In the genomic region with DNA sequence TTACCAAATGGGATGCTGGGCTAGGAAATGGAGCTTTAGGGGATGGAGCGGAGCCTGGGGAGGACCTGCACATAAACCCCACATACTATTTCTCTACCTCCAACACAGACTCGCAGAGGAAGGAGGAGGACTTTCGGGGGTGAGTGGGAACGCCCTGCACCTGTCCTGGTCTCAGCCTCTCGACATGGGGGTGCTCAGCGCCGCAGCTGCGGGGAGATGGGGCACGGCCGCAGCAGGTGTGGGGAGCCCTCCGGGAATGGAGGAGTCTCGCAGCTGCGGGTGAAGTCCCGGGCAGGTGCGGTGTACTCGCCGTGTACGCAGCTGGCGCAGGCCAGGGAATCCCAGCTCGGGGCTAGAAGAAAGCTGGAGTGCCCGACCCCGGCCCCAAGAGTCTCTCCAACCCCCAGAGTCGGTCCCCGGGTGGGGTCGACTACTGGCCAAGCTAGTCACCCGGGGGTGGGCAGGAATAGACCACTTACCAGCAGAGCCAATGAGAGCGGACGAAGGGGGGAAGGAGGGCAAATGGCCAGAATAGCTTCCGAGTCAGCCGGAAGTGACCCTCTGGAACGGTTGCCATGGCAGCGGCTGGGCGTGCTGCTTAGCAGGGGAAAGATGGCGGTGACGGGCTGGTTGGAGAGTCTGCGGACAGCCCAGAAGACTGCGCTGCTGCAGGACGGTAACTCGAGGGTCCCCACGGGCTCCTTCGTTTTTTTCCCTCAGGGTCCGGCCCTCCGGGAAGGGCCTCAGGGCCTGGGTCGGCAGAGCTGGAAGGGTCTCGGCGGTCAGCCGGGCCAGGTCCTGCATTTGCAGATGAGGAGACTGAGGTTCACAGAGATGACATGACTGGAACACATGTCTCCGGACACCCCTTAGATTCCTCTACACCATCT, we compare ENCODE assay signal across 8 cellular contexts. TPM values are rescaled to one million over a fixed set of nuclear protein-coding genes. Genes with fewer than 3 reads are reported as not detected.
A peak's percentile ranks its signal among the peaks of the same experiment; 100 is the strongest.
DNase-seq lines count a peak whose midpoint lies in the region; ATAC-seq and TF ChIP-seq lines count a peak whose summit lies in the region.

A gene (plus strand): TSS at position 597 of the 890 bp plus-strand sequence. CDS start 16 bp downstream, at position 613.
A gene (minus strand): TSS at position 533 of the 890 bp plus-strand sequence. CDS start 897 bp downstream, outside the sequence.

- H3K9me3 Mint-ChIP-seq in activated naive CD4-positive, alpha-beta T cell treated with anti-CD3 and anti-CD28 coated beads, Interleukin-2, amount 50 U/mL, for 72 hours, result no peaks in the 10 kb centered on the region

- H3K4me1 ChIP-seq in SK-N-SH (ENCODE audit: control insufficient read depth in 1 of 2, insufficient read depth in 2 of 2, low read depth in 1 of 2, low read length in 1 of 2), result peaks cover 13 to 26% of the 10 kb centered on the region in 2 experiments; a peak in 2 of 4 replicates

- peak within 1 kb of the TSS; percentile 87 for H2AFZ ChIP-seq in SK-N-SH (ENCODE audit: low read depth)

- peak within 1 kb of the TSS; percentile 90 to 92 for H3K27ac Mint-ChIP-seq in activated naive CD4-positive, alpha-beta T cell treated with anti-CD3 and anti-CD28 coated beads, Interleukin-2, amount 50 U/mL, for 72 hours

- CTCF ChIA-PET in SK-N-SH (lab: Yijun Ruan, JAX), result interaction anchor here (0.6 to 11.9 kb wide), 14 partner anchors 10 to 446 kb away, joined by 3 to 88 read pairs (median 4); no protein-coding TSS in a partner anchor

- no peak for TF ChIP-seq EP300 in SK-N-SH (IDR thresholded peaks at IDR 0.05; ENCODE audit: borderline replicate concordance in 1 of 2, low read depth in 1 of 2, low read length in 1 of 2)

- H3K9ac ChIP-seq in SK-N-SH, result peak within 1 kb of the TSS; percentile 81

- H3K27ac ChIP-seq in SK-N-SH (ENCODE audit: low read depth in 2 of 2, low read length in 1 of 2), result peak within 1 kb of the TSS; percentile 17 to 76; a peak in 2 of 4 replicates

- peak; percentile 90 for DNase-seq in GM04504 (ENCODE audit: low read depth)
- DNase-seq in HFF-Myc (ENCODE audit: extremely low read depth, low read depth), result peak; percentile 91
- peak; percentile 95 for DNase-seq in NB4 (ENCODE audit: low read depth)
- peak; percentile 97 for DNase-seq in SK-N-SH
- DNase-seq in activated naive CD4-positive, alpha-beta T cell treated with anti-CD3 and anti-CD28 coated beads, Interleukin-2, amount 50 U/mL, for 72 hours (ENCODE audit: low spot score in 2 of 2), result peak; percentile 89 to 91
- peak; percentile 94 for DNase-seq in globus pallidus (ENCODE audit: low spot score)
- peak; percentile 47 to 98 (median 90) for DNase-seq in nucleus accumbens (lab: John Stamatoyannopoulos, UW)
- DNase-seq in superior temporal gyrus (ENCODE audit: extremely low spot score), result peak; percentile 99

- POLR2A ChIA-PET in SK-N-SH (lab: Yijun Ruan, JAX), result interaction anchor here (0.6 to 1.3 kb wide), 4 partner anchors 17 to 106 kb away, joined by 3 to 4 read pairs (median 3); no protein-coding TSS in a partner anchor

- H3F3A ChIP-seq in SK-N-SH (replicated peaks; ENCODE audit: insufficient read depth), result peaks cover 3% of the 10 kb centered on the region

- ATAC-seq in activated naive CD4-positive, alpha-beta T cell treated with anti-CD3 and anti-CD28 coated beads, Interleukin-2, amount 50 U/mL, for 72 hours, result peak; percentile 97 to 99

- H3K4me3 ChIP-seq in HFF-Myc (replicated peaks; ENCODE audit: low read depth, low read length), result peak within 1 kb of the TSS; percentile 72
- peak within 1 kb of the TSS; percentile 93 for H3K4me3 ChIP-seq in NB4 (ENCODE audit: low read depth, low read length)
- H3K4me3 ChIP-seq in SK-N-SH (ENCODE audit: low read depth in 2 of 2, low read length in 1 of 2), result peak within 1 kb of the TSS; percentile 92 to 94

- no peaks in the 10 kb centered on the region for H3K9me2 ChIP-seq in SK-N-SH

- H3K4me2 ChIP-seq in SK-N-SH, result peak within 1 kb of the TSS; percentile 94

- H3K9me3 ChIP-seq in SK-N-SH, result no peaks in the 10 kb centered on the region

- H3K27me3 ChIP-seq in SK-N-SH (ENCODE audit: insufficient read depth), result no peaks in the 10 kb centered on the region

- TF ChIP-seq RAD21 in SK-N-SH (IDR thresholded peaks at IDR 0.05; ENCODE audit: low read length), result no peak

- no peaks in the 10 kb centered on the region for H4K20me1 ChIP-seq in SK-N-SH (ENCODE audit: insufficient read depth)

- H3K36me3 ChIP-seq in SK-N-SH (replicated peaks in 1 of 2; ENCODE audit: control insufficient read depth in 1 of 2, insufficient read depth in 2 of 2, low read length in 1 of 2), result peaks cover 3 to 19% of the 10 kb centered on the region in 2 experiments

- WGBS in SK-N-SH (ENCODE audit: low lambda C conversion rate), result under 1% methylated on average over 25 of the region's 48 CpGs

- no peak for TF ChIP-seq CTCF in HFF-Myc (IDR thresholded peaks at IDR 0.05; ENCODE audit: low read depth, low read length, missing control alignments)
- TF ChIP-seq CTCF in NB4 (IDR thresholded peaks at IDR 0.05; ENCODE audit: low read depth, low read length), result no peak
- no peak for TF ChIP-seq CTCF in SK-N-SH (IDR thresholded peaks at IDR 0.05)

- TF ChIP-seq POLR2A in NB4 (IDR thresholded peaks at IDR 0.05; ENCODE audit: extremely low read depth, insufficient read length), result peak; percentile 40

- peaks cover 14% of the 10 kb centered on the region; the same call in 1 of the 2 replicates for H3K79me2 ChIP-seq in SK-N-SH (ENCODE audit: insufficient read depth)

- no peaks in the 10 kb centered on the region for H3K36me3 Mint-ChIP-seq in activated naive CD4-positive, alpha-beta T cell treated with anti-CD3 and anti-CD28 coated beads, Interleukin-2, amount 50 U/mL, for 72 hours

TF ChIP-seq in SK-N-SH, 30 proteins besides CTCF, POLR2A, EP300 and RAD21 (continues in another document):
- TF ChIP-seq, protein P1, sequence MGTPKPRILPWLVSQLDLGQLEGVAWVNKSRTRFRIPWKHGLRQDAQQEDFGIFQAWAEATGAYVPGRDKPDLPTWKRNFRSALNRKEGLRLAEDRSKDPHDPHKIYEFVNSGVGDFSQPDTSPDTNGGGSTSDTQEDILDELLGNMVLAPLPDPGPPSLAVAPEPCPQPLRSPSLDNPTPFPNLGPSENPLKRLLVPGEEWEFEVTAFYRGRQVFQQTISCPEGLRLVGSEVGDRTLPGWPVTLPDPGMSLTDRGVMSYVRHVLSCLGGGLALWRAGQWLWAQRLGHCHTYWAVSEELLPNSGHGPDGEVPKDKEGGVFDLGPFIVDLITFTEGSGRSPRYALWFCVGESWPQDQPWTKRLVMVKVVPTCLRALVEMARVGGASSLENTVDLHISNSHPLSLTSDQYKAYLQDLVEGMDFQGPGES (IDR thresholded peaks at IDR 0.05; ENCODE audit: low read depth, low read length), result no peak
- TF ChIP-seq MXI1 (IDR thresholded peaks at IDR 0.05; ENCODE audit: low read depth, low read length) (peak; percentile 94), EZH2phosphoT487 (IDR thresholded peaks at IDR 0.05; ENCODE audit: borderline replicate concordance, low read depth) (no peak), GABPA (IDR thresholded peaks at IDR 0.05; ENCODE audit: low read depth) (peak; percentile 97), POLR2AphosphoS5 (IDR thresholded peaks at IDR 0.05; ENCODE audit: low read depth, low read length) (peak; percentile 76), FOXJ3 (CRISPR knock-in tag; IDR thresholded peaks at IDR 0.05) (no peak), CHD2 (IDR thresholded peaks at IDR 0.05; ENCODE audit: low read length, partially characterized antibody) (peak; percentile 92), SMC3 (IDR thresholded peaks at IDR 0.05; ENCODE audit: low read depth, low read length) (no peak), FOXM1 (IDR thresholded peaks at IDR 0.05; ENCODE audit: low read depth) (no peak), TAF1 (IDR thresholded peaks at IDR 0.05; ENCODE audit: borderline replicate concordance, low read depth, low read length) (peak; percentile 86), SIN3A (IDR thresholded peaks at IDR 0.05; ENCODE audit: borderline replicate concordance, low read depth, low read length) (peak; percentile 95), TCF12 (IDR thresholded peaks at IDR 0.05) (no peak)
- TF ChIP-seq, protein P2, sequence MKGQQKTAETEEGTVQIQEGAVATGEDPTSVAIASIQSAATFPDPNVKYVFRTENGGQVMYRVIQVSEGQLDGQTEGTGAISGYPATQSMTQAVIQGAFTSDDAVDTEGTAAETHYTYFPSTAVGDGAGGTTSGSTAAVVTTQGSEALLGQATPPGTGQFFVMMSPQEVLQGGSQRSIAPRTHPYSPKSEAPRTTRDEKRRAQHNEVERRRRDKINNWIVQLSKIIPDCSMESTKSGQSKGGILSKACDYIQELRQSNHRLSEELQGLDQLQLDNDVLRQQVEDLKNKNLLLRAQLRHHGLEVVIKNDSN (IDR thresholded peaks at IDR 0.05; ENCODE audit: borderline replicate concordance, low read depth), result no peak
- TF ChIP-seq, protein P3, sequence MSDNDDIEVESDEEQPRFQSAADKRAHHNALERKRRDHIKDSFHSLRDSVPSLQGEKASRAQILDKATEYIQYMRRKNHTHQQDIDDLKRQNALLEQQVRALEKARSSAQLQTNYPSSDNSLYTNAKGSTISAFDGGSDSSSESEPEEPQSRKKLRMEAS (IDR thresholded peaks at IDR 0.05; ENCODE audit: low read depth), result peak; percentile 79
- TF ChIP-seq, protein P4, sequence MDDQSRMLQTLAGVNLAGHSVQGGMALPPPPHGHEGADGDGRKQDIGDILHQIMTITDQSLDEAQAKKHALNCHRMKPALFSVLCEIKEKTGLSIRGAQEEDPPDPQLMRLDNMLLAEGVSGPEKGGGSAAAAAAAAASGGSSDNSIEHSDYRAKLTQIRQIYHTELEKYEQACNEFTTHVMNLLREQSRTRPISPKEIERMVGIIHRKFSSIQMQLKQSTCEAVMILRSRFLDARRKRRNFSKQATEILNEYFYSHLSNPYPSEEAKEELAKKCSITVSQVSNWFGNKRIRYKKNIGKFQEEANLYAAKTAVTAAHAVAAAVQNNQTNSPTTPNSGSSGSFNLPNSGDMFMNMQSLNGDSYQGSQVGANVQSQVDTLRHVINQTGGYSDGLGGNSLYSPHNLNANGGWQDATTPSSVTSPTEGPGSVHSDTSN (IDR thresholded peaks at IDR 0.05), result no peak

RNA-seq across cellular contexts. Expression of the first gene that starts in this region (rescaled TPM):
- 106 and 121 TPM in 2 replicates for polyA plus RNA-seq in SK-N-SH (2012; rRNA removed)
- 136 and 144 TPM in 2 replicates for polyA plus RNA-seq in SK-N-SH (2012; cell fraction: cytosol; rRNA removed)
- polyA plus RNA-seq in SK-N-SH (2012; cell fraction: nucleus; rRNA removed), result 54.1 and 57.0 TPM in 2 replicates
- total RNA-seq in activated naive CD4-positive, alpha-beta T cell treated with anti-CD3 and anti-CD28 coated beads, Interleukin-2, amount 50 U/mL, for 72 hours, result 10 to 100 TPM in 1 of 2 donors, 1 to 10 TPM in 1; 3.1 to 23.9 TPM

RNA-seq across cellular contexts. Expression of the second gene that starts in this region (rescaled TPM):
- polyA plus RNA-seq in SK-N-SH (2012; rRNA removed), result 22.0 and 27.3 TPM in 2 replicates
- polyA plus RNA-seq in SK-N-SH (2012; cell fraction: cytosol; rRNA removed), result 9.4 and 14.9 TPM in 2 replicates
- polyA plus RNA-seq in SK-N-SH (2012; cell fraction: nucleus; rRNA removed), result 88.4 and 98.1 TPM in 2 replicates
- total RNA-seq in activated naive CD4-positive, alpha-beta T cell treated with anti-CD3 and anti-CD28 coated beads, Interleukin-2, amount 50 U/mL, for 72 hours, result 10 to 100 TPM; 31.4 to 43.0 TPM

Comparison
In these comparisons a context has a peak if more than half of its experiments do, and no peak if none do; other contexts are left out.
1. Peak in every context shown above with its lines: DNase-seq, ATAC-seq, H3K4me3 ChIP-seq and H3K27ac ChIP-seq.